In genomic region chr16:14004719-14005315, GRCh38 we compare ENCODE assay signal across 15 cellular contexts.
DNase-seq lines count a peak whose midpoint lies in the region; ATAC-seq and TF ChIP-seq lines count a peak whose summit lies in the region.
"Had no signal": no experiment of that assay in that cellular context is flagged by ENCODE, and none has a peak within 500 bp of the region (broad histone marks: within the 10 kb centered on the region; RNA-seq: fewer than 3 reads in every experiment).

No MANE protein-coding gene starts in this region.

- H3K9me3 Mint-ChIP-seq in Calu3 (ENCODE audit: low read depth, unreplicated experiment): no peaks in the 10 kb centered on the region
- H3K9me3 Mint-ChIP-seq: activated naive CD8-positive, alpha-beta T cell treated with anti-CD3 and anti-CD28 coated beads, Interleukin-2, amount 10 ng/mL, durations not matched to agents 7 days and 5 days; activated T-cell treated with anti-CD3 and anti-CD28 coated beads, Interleukin-2, amount 50 U/mL, for 24 hours had no signal

- H3K9me3 ChIP-seq in SJCRH30 (replicated peaks): no peaks in the 10 kb centered on the region
- H3K9me3 ChIP-seq: prostate gland, testis had no signal

- H3K4me1 ChIP-seq in SJCRH30: peaks cover 21% of the 10 kb centered on the region
- H3K4me1 ChIP-seq: prostate gland had no signal

- ATAC-seq in HG03108 (IDR thresholded peaks at IDR 0.05; ENCODE audit: unreplicated experiment): no peak
- no peak for ATAC-seq in HG02759 (IDR thresholded peaks at IDR 0.05; ENCODE audit: unreplicated experiment)

- H3K27me3 ChIP-seq in SJCRH30: no peaks in the 10 kb centered on the region
- H3K27me3 ChIP-seq: testis had no signal

- peak overlapping the region; percentile 13; the same call in 1 of the 2 replicates for H3K27ac ChIP-seq in SJCRH30
- H3K27ac ChIP-seq in substantia nigra (ENCODE audit: low read depth, low read length, poor library complexity, severe bottlenecking): peak overlapping the region; percentile 17
- H3K27ac ChIP-seq: C4-2B, prostate gland had no signal

- CTCF ChIA-PET in Calu3 (lab: Charles Lee): no interaction called here

- H3K36me3 Mint-ChIP-seq in Calu3 (ENCODE audit: insufficient read depth, unreplicated experiment): no peaks in the 10 kb centered on the region
- H3K36me3 Mint-ChIP-seq: activated naive CD8-positive, alpha-beta T cell treated with anti-CD3 and anti-CD28 coated beads, Interleukin-2, amount 10 ng/mL, durations not matched to agents 7 days and 5 days had no signal

- no peaks in the 10 kb centered on the region for H3K27me3 Mint-ChIP-seq in Calu3 (ENCODE audit: unreplicated experiment)

- no peak overlapping the region for H3K27ac Mint-ChIP-seq in Calu3 (ENCODE audit: unreplicated experiment)
- H3K27ac Mint-ChIP-seq: activated naive CD8-positive, alpha-beta T cell treated with anti-CD3 and anti-CD28 coated beads, Interleukin-2, amount 10 ng/mL, durations not matched to agents 7 days and 5 days; activated T-cell treated with anti-CD3 and anti-CD28 coated beads, Interleukin-2, amount 50 U/mL, for 24 hours had no signal

- H3K4me3 ChIP-seq in SJCRH30: no peak overlapping the region
- H3K4me3 ChIP-seq: prostate gland, testis had no signal

- intact Hi-C loops in Calu3 (cut with micrococcal nuclease; ENCODE audit: unreplicated experiment): no loop called here

- H3K4me1 Mint-ChIP-seq in Calu3 (ENCODE audit: low read depth, unreplicated experiment): peaks cover 13% of the 10 kb centered on the region

- no TSS peak for BruUV-seq in Calu3 (replicated peaks; lab: Mats Ljungman, UMichigan)

- H3K4me3 Mint-ChIP-seq in Calu3 (ENCODE audit: low read depth, unreplicated experiment): no peak overlapping the region
- H3K4me3 Mint-ChIP-seq: activated naive CD8-positive, alpha-beta T cell treated with anti-CD3 and anti-CD28 coated beads, Interleukin-2, amount 10 ng/mL, durations not matched to agents 7 days and 5 days; activated T-cell treated with anti-CD3 and anti-CD28 coated beads, Interleukin-2, amount 50 U/mL, for 24 hours had no signal

- DNase-seq in SJCRH30 (peak; percentile 34 to 59), cerebellum (ENCODE audit: low spot score) (peak; percentile 17), mesenteric fat pad (ENCODE audit: low spot score) (peak; percentile 85), substantia nigra (lab: John Stamatoyannopoulos, UW) (no peak), Calu3 (no peak)
- DNase-seq: activated naive CD8-positive, alpha-beta T cell treated with anti-CD3 and anti-CD28 coated beads, Interleukin-2, amount 10 ng/mL, durations not matched to agents 7 days and 5 days; activated T-cell treated with anti-CD3 and anti-CD28 coated beads, Interleukin-2, amount 50 U/mL, for 24 hours; DND-41; NCI-H1930; NCI-H510A treated with DMSO at 0.1 percent for 48 hours; testis had no signal

- no peak for TF ChIP-seq CTCF in Calu3 (IDR thresholded peaks at IDR 0.05; ENCODE audit: unreplicated experiment)

- H3K36me3 ChIP-seq in SJCRH30: no peaks in the 10 kb centered on the region
- H3K36me3 ChIP-seq: prostate gland had no signal

Comparison
In these comparisons a context has a peak if more than half of its experiments do, and no peak if none do; other contexts are left out.
1. DNase-seq: peak in SJCRH30 (2 of 2), cerebellum (single experiment) and mesenteric fat pad (single experiment); none in substantia nigra (0 of 49) and Calu3 (single experiment).